Comparison of ENCODE assay signal across 9 cellular contexts in the genomic region with DNA sequence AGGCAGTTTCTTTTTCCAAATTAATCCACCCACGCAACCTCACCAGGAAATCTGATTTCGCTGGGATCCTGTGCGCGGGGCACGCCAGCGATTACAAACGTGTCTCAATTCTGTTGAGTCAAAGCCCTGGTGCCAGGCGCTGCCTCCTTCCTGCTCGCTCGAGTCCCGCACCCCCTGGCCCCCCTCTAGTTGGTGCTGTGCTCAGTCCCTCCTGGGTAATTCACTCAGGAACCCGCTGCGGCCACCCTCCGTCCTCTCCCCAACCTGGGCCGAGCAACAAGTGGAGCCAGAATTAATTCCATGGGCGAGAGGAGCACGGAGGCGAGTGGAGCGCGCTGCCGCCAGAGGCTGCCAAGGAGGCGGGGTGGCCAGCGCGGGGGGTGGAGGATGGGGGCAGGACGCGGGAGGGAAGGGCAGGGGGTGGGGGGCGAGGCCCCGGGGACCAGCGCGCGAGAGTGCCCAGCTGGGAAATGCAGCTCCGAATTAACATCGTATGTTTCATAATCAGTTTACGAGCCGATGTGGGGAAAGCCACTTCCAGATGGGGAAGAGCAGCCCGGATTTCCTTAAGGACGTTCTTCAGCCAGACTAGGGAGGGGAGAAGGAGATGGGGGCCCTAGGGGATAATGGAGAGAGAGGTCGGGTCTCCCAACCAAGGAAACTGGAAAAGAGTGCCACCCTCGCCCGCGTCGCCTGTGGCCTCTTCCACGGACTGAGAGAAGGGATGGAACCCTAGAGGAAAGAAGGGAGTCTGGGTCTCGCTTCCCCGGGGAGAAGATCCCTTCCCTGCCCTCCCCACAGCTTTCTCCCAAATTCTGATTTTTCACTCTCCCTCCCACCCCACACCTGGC. TPM values are rescaled to one million over a fixed set of nuclear protein-coding genes. Genes with fewer than 3 reads are reported as not detected.
DNase-seq lines count a peak whose midpoint lies in the region; ATAC-seq and TF ChIP-seq lines count a peak whose summit lies in the region.
"Had no signal": no experiment of that assay in that cellular context is flagged by ENCODE, and none has a peak within 500 bp of the region (broad histone marks: within the 10 kb centered on the region; RNA-seq: fewer than 3 reads in every experiment).

No MANE protein-coding gene starts in this region.

- peak overlapping the region; percentile 68 for H2AFZ ChIP-seq in smooth muscle cell (ENCODE audit: low read depth)

- peaks cover 12% of the 10 kb centered on the region for H3K36me3 Mint-ChIP-seq in brain
- no peaks in the 10 kb centered on the region for H3K36me3 Mint-ChIP-seq in activated CD8-positive, alpha-beta T cell treated with anti-CD3 and anti-CD28 coated beads for 36 hours (ENCODE audit: low read depth)

- CTCF ChIA-PET in activated CD8-positive, alpha-beta T cell treated with anti-CD3 and anti-CD28 coated beads for 36 hours (lab: Charles Lee) = no interaction called here

- peaks cover 62% of the 10 kb centered on the region for H3K4me1 Mint-ChIP-seq in brain
- H3K4me1 Mint-ChIP-seq in activated CD8-positive, alpha-beta T cell treated with anti-CD3 and anti-CD28 coated beads for 36 hours (ENCODE audit: low read depth) = peaks cover 5% of the 10 kb centered on the region

- peak overlapping the region; percentile 86 for H3K27ac ChIP-seq in smooth muscle cell (ENCODE audit: low read depth)
- H3K27ac ChIP-seq: KMS-11 had no signal

- H3K27ac Mint-ChIP-seq in brain = peak overlapping the region in 4 of 5 experiments; percentile 17 to 73 (median 30)
- H3K27ac Mint-ChIP-seq in activated CD8-positive, alpha-beta T cell treated with anti-CD3 and anti-CD28 coated beads for 36 hours = no peak overlapping the region

- peaks cover 0 to 5% (median 0%) of the 10 kb centered on the region in 5 experiments for H3K9me3 Mint-ChIP-seq in brain
- H3K9me3 Mint-ChIP-seq in activated CD8-positive, alpha-beta T cell treated with anti-CD3 and anti-CD28 coated beads for 36 hours = no peaks in the 10 kb centered on the region

- no peaks in the 10 kb centered on the region for H3K36me3 ChIP-seq in smooth muscle cell (ENCODE audit: low read depth)

- H3K79me2 ChIP-seq in smooth muscle cell (ENCODE audit: low read depth) = peaks cover 56% of the 10 kb centered on the region

- H3K27me3 Mint-ChIP-seq in brain = peaks cover 94% of the 10 kb centered on the region
- peaks cover 52% of the 10 kb centered on the region for H3K27me3 Mint-ChIP-seq in activated CD8-positive, alpha-beta T cell treated with anti-CD3 and anti-CD28 coated beads for 36 hours

- peak overlapping the region; percentile 71 for H3K4me3 ChIP-seq in iPS-18c (ENCODE audit: insufficient read depth, low read depth, low read length)
- H3K4me3 ChIP-seq in smooth muscle cell = peak overlapping the region; percentile 86

- peaks cover 6% of the 10 kb centered on the region for H3F3A ChIP-seq in smooth muscle cell (ENCODE audit: low read depth)

- intact Hi-C loops in activated CD8-positive, alpha-beta T cell treated with anti-CD3 and anti-CD28 coated beads for 36 hours (cut with micrococcal nuclease) = loop anchor here (10.0 kb wide), 2 partner anchors 264 to 774 kb away; no protein-coding TSS in a partner anchor
- intact Hi-C loops in posterior vena cava (cut with DNase I) = loop anchor here (10.0 kb wide), 3 partner anchors 254 to 626 kb away; no protein-coding TSS in a partner anchor

- H3K9ac ChIP-seq in smooth muscle cell (ENCODE audit: low read depth) = peak overlapping the region; percentile 81
- H3K9ac ChIP-seq: KMS-11 had no signal

- H3K27me3 ChIP-seq in smooth muscle cell (ENCODE audit: low read depth) = no peaks in the 10 kb centered on the region

- peak overlapping the region; percentile 77 to 97 (median 81) for H3K4me3 Mint-ChIP-seq in brain
- no peak overlapping the region for H3K4me3 Mint-ChIP-seq in activated CD8-positive, alpha-beta T cell treated with anti-CD3 and anti-CD28 coated beads for 36 hours

- H4K20me1 ChIP-seq in smooth muscle cell (ENCODE audit: low read depth) = peaks cover 20% of the 10 kb centered on the region

- WGBS in smooth muscle cell (ENCODE audit: low lambda C conversion rate) = 5% methylated on average over 35 of the region's 45 CpGs

- peak overlapping the region; percentile 93 for H3K4me2 ChIP-seq in smooth muscle cell
- H3K4me2 ChIP-seq: KMS-11 had no signal

- TF ChIP-seq CTCF in brain (conservative IDR thresholded peaks at IDR 0.05) (no peak), smooth muscle cell (IDR thresholded peaks at IDR 0.05; ENCODE audit: borderline replicate concordance, insufficient read depth, poor library complexity, severe bottlenecking) (no peak)
- no peak for TF ChIP-seq CTCF in activated CD8-positive, alpha-beta T cell treated with anti-CD3 and anti-CD28 coated beads for 36 hours (IDR thresholded peaks at IDR 0.05)

- DNase-seq in HCEC 1CT (peak; percentile 63), smooth muscle cell (lab: John Stamatoyannopoulos, UW; ENCODE audit: unreplicated experiment) (no peak), NCI-H1092 (lab: John Stamatoyannopoulos, UW) (no peak), posterior vena cava (ENCODE audit: low spot score) (no peak)
- DNase-seq in activated CD8-positive, alpha-beta T cell treated with anti-CD3 and anti-CD28 coated beads for 36 hours = no peak

- ATAC-seq in activated CD8-positive, alpha-beta T cell treated with anti-CD3 and anti-CD28 coated beads for 36 hours = no peak
- no peak for ATAC-seq in HG03432 (IDR thresholded peaks at IDR 0.05; ENCODE audit: unreplicated experiment)

- POLR2A ChIA-PET in activated CD8-positive, alpha-beta T cell treated with anti-CD3 and anti-CD28 coated beads for 36 hours (lab: Charles Lee) = no interaction called here

- H3K4me1 ChIP-seq in smooth muscle cell (ENCODE audit: low read depth) = peaks cover 24% of the 10 kb centered on the region

- H3K9me3 ChIP-seq in iPS-18c (ENCODE audit: control insufficient read depth, insufficient read depth, low read length) (no peaks in the 10 kb centered on the region), smooth muscle cell (replicated peaks; ENCODE audit: low read depth) (no peaks in the 10 kb centered on the region)

RNA-seq across cellular contexts. Expression of gene WNT5A, which starts 5.8 kb away (rescaled TPM):
- polyA plus RNA-seq in brain (ENCODE audit: insufficient read depth, low read depth, low replicate concordance) = 0.34 TPM
- total RNA-seq in smooth muscle cell = 54.8 and 81.8 TPM in 2 replicates
- polyA plus RNA-seq in smooth muscle cell = 12.0 and 20.8 TPM in 2 replicates
- total RNA-seq in activated CD8-positive, alpha-beta T cell treated with anti-CD3 and anti-CD28 coated beads for 36 hours = not detected
- total RNA-seq in posterior vena cava = 1 to 10 TPM; 2.2 to 6.7 TPM
